8 cellular contexts compared by ENCODE assay signal in genomic region chr6:106512048-106512957, GRCh38.
DNase-seq lines count a peak whose midpoint lies in the region; ATAC-seq, FAIRE-seq and TF ChIP-seq lines count a peak whose summit lies in the region.

No MANE protein-coding gene starts in this region.

- H3K4me1 ChIP-seq in CD8-positive, alpha-beta memory T cell (ENCODE audit: insufficient read depth, low read length), result peaks cover 34% of the 10 kb centered on the region
- H3K4me1 ChIP-seq in astrocyte (ENCODE audit: insufficient read depth, low read length) (peaks cover 27% of the 10 kb centered on the region), iPS-18a (ENCODE audit: control insufficient read depth, low read depth, low read length) (peaks cover 17% of the 10 kb centered on the region), small intestine (ENCODE audit: control insufficient read depth in 2 of 2, insufficient read depth in 1 of 2, low read depth in 1 of 2, low read length in 1 of 2) (no peaks in the 10 kb centered on the region)

- peak overlapping the region; percentile 82 for H3K4me3 ChIP-seq in CD8-positive, alpha-beta memory T cell (ENCODE audit: low read length)
- peak overlapping the region; percentile 68 for H3K4me3 ChIP-seq in SU-DHL-6 (ENCODE audit: insufficient read depth, low read length, poor library complexity, severe bottlenecking)
- peak overlapping the region; percentile 77 for H3K4me3 ChIP-seq in astrocyte (ENCODE audit: insufficient read depth, low read depth, low read length)
- peak overlapping the region; percentile 76 for H3K4me3 ChIP-seq in iPS-18a (ENCODE audit: low read length)
- peak overlapping the region; percentile 85 to 96 for H3K4me3 ChIP-seq in small intestine (ENCODE audit: low read depth in 1 of 2, low read length in 2 of 2)

- WGBS in small intestine, 3 donors, result 1% methylated on average over 62 to 90 of the region's 90 CpGs

- peak; percentile 19 for TF ChIP-seq CTCF in SU-DHL-6 (IDR thresholded peaks at IDR 0.05; ENCODE audit: insufficient read depth, low read length, poor library complexity, severe bottlenecking)
- no peak for TF ChIP-seq CTCF in astrocyte (IDR thresholded peaks at IDR 0.05; ENCODE audit: insufficient read depth, low read depth, low read length)

- ATAC-seq in GM19463 (IDR thresholded peaks at IDR 0.05; ENCODE audit: unreplicated experiment), result peak; percentile 54
- peak; percentile 58 for ATAC-seq in HG03521 (IDR thresholded peaks at IDR 0.05; ENCODE audit: unreplicated experiment)

- H3K36me3 ChIP-seq in CD8-positive, alpha-beta memory T cell (ENCODE audit: insufficient read depth, low read length), result no peaks in the 10 kb centered on the region
- H3K36me3 ChIP-seq in SU-DHL-6 (ENCODE audit: low read length) (no peaks in the 10 kb centered on the region), astrocyte (ENCODE audit: insufficient read depth, low read length) (no peaks in the 10 kb centered on the region), iPS-18a (ENCODE audit: control insufficient read depth, low read depth, low read length) (no peaks in the 10 kb centered on the region), small intestine (ENCODE audit: control insufficient read depth in 2 of 2, insufficient read depth in 2 of 2, low read length in 2 of 2) (no peaks in the 10 kb centered on the region)

- peak overlapping the region; percentile 96 to 99 (median 98) for H3K27ac Mint-ChIP-seq in CD8-positive, alpha-beta memory T cell
- no peak overlapping the region for H3K27ac Mint-ChIP-seq in astrocyte (ENCODE audit: unreplicated experiment)

- peak overlapping the region; percentile 74 for H3K27ac ChIP-seq in CD8-positive, alpha-beta memory T cell (ENCODE audit: low read depth, low read length)
- H3K27ac ChIP-seq in SU-DHL-6 (ENCODE audit: low read depth, low read length), result peak overlapping the region; percentile 93
- no peak overlapping the region for H3K27ac ChIP-seq in astrocyte (ENCODE audit: low read depth, low read length)
- H3K27ac ChIP-seq in iPS-18a (ENCODE audit: low read length), result no peak overlapping the region
- peak overlapping the region; percentile 98 to 100 for H3K27ac ChIP-seq in small intestine (ENCODE audit: low read depth in 1 of 2, low read length in 1 of 2)

- peak; percentile 71 to 88 (median 78) for DNase-seq in CD8-positive, alpha-beta memory T cell
- DNase-seq in astrocyte (ENCODE audit: low read depth) (no peak), small intestine (peak; percentile 96), NCI-H226 (no peak)

- no peaks in the 10 kb centered on the region for H3K27me3 Mint-ChIP-seq in CD8-positive, alpha-beta memory T cell
- H3K27me3 Mint-ChIP-seq in astrocyte (ENCODE audit: low read depth, unreplicated experiment), result peaks cover 52% of the 10 kb centered on the region

- H3K9me3 Mint-ChIP-seq in CD8-positive, alpha-beta memory T cell, result no peaks in the 10 kb centered on the region
- H3K9me3 Mint-ChIP-seq in astrocyte (ENCODE audit: unreplicated experiment), result no peaks in the 10 kb centered on the region

- peak overlapping the region; percentile 94 to 98 (median 97) for H3K4me3 Mint-ChIP-seq in CD8-positive, alpha-beta memory T cell
- H3K4me3 Mint-ChIP-seq in astrocyte (ENCODE audit: unreplicated experiment), result peak overlapping the region; percentile 78

- FAIRE-seq in astrocyte (lab: Jason Lieb, UNC), result no peak
- FAIRE-seq in small intestine (lab: Jason Lieb, UNC), result no peak

- peak overlapping the region; percentile 87 for H3K4me2 ChIP-seq in SU-DHL-6 (ENCODE audit: low read depth, low read length, poor library complexity, severe bottlenecking)
- peak overlapping the region; percentile 92 for H3K4me2 ChIP-seq in astrocyte (ENCODE audit: low read length)

- H3K79me2 ChIP-seq in SU-DHL-6 (ENCODE audit: insufficient read depth, low read length), result peaks cover 45% of the 10 kb centered on the region
- H3K79me2 ChIP-seq in astrocyte (ENCODE audit: insufficient read depth, low read length), result no peaks in the 10 kb centered on the region

- peaks cover 0 to 16% (median 0%) of the 10 kb centered on the region in 3 donors for H3K36me3 Mint-ChIP-seq in CD8-positive, alpha-beta memory T cell
- H3K36me3 Mint-ChIP-seq in astrocyte (ENCODE audit: low read depth, unreplicated experiment), result peaks cover 2% of the 10 kb centered on the region

- peaks cover 49% of the 10 kb centered on the region for H3F3A ChIP-seq in SU-DHL-6 (ENCODE audit: insufficient read depth)

- POLR2A ChIA-PET in CD8-positive, alpha-beta memory T cell (lab: Charles Lee), result interaction anchor here (0.5 to 3.7 kb wide), 10 partner anchors 9 to 113 kb away, joined by 3 to 60 read pairs (median 4); no protein-coding TSS in a partner anchor

- H3K9me2 ChIP-seq in SU-DHL-6 (replicated peaks; ENCODE audit: insufficient read depth, low read length), result no peaks in the 10 kb centered on the region

- no peaks in the 10 kb centered on the region for H3K9me3 ChIP-seq in CD8-positive, alpha-beta memory T cell (ENCODE audit: low read length)
- H3K9me3 ChIP-seq in SU-DHL-6 (ENCODE audit: insufficient read depth, low read length), result no peaks in the 10 kb centered on the region
- H3K9me3 ChIP-seq in astrocyte (ENCODE audit: insufficient read depth, low read depth, low read length), result no peaks in the 10 kb centered on the region
- H3K9me3 ChIP-seq in iPS-18a (ENCODE audit: control insufficient read depth, low read depth, low read length), result no peaks in the 10 kb centered on the region
- no peaks in the 10 kb centered on the region for H3K9me3 ChIP-seq in small intestine (ENCODE audit: control insufficient read depth, low read depth)

- H2AFZ ChIP-seq in SU-DHL-6 (ENCODE audit: low read depth, low read length, severe bottlenecking) (peak overlapping the region; percentile 63), astrocyte (ENCODE audit: low read depth, low read length) (peak overlapping the region; percentile 88)

- H3K9ac ChIP-seq in SU-DHL-6 (ENCODE audit: low read length), result peak overlapping the region; percentile 93
- peak overlapping the region; percentile 75 for H3K9ac ChIP-seq in astrocyte (ENCODE audit: low read length)
- no peak overlapping the region for H3K9ac ChIP-seq in iPS-18a (ENCODE audit: low read length)

- H4K20me1 ChIP-seq in SU-DHL-6 (ENCODE audit: low read depth, low read length) (no peaks in the 10 kb centered on the region), astrocyte (ENCODE audit: insufficient read depth, low read length) (no peaks in the 10 kb centered on the region)

- CTCF ChIA-PET in CD8-positive, alpha-beta memory T cell (lab: Charles Lee), result interaction anchor here (0.7 to 7.1 kb wide), 25 partner anchors 9 to 164 kb away, joined by 3 to 147 read pairs (median 7); no protein-coding TSS in a partner anchor

- peaks cover 52 to 63% (median 62%) of the 10 kb centered on the region in 3 donors for H3K4me1 Mint-ChIP-seq in CD8-positive, alpha-beta memory T cell
- H3K4me1 Mint-ChIP-seq in astrocyte (ENCODE audit: low read depth, unreplicated experiment), result peaks cover 8% of the 10 kb centered on the region

- no peaks in the 10 kb centered on the region for H3K27me3 ChIP-seq in CD8-positive, alpha-beta memory T cell (ENCODE audit: insufficient read depth, low read length, poor library complexity, severe bottlenecking)
- H3K27me3 ChIP-seq in SU-DHL-6 (ENCODE audit: low read length) (no peaks in the 10 kb centered on the region), astrocyte (ENCODE audit: insufficient read depth, low read length) (peaks cover 33% of the 10 kb centered on the region), iPS-18a (ENCODE audit: control insufficient read depth, insufficient read depth, low read length) (peaks cover 79% of the 10 kb centered on the region), small intestine (ENCODE audit: control insufficient read depth in 2 of 2, insufficient read depth in 2 of 2, low read length in 2 of 2) (peaks cover 0 to 2% of the 10 kb centered on the region in 2 donors)

Comparison
In these comparisons a context has a peak if more than half of its experiments do, and no peak if none do; other contexts are left out.
1. DNase-seq: peak in CD8-positive, alpha-beta memory T cell (5 of 5) and small intestine (single experiment); none in astrocyte (single experiment) and NCI-H226 (single experiment).
2. H3K27ac ChIP-seq: peak in CD8-positive, alpha-beta memory T cell (single experiment), SU-DHL-6 (single experiment) and small intestine (2 of 2); none in astrocyte (single experiment) and iPS-18a (single experiment).
3. Peak in every context shown above with its lines, with median percentiles within 50 percentile points of each other: H3K4me3 ChIP-seq.